ENCODE assay signal across 8 cellular contexts in genomic region chr7:93231799-93232672, GRCh38. TPM values are rescaled to one million over a fixed set of nuclear protein-coding genes. Genes with fewer than 3 reads are reported as not detected.
A peak's percentile ranks its signal among the peaks of the same experiment; 100 is the strongest.
DNase-seq lines count a peak whose midpoint lies in the region; ATAC-seq and TF ChIP-seq lines count a peak whose summit lies in the region.

TSS of gene VPS50 (plus strand) at chr7:93232366. CDS start at chr7:93232468, 102 bp downstream.

- TSS peak; percentile 95 for BruUV-seq in PC-3 (replicated peaks; lab: Mats Ljungman, UMichigan)

- ATAC-seq in GM21576 (IDR thresholded peaks at IDR 0.05; ENCODE audit: unreplicated experiment) (peak; percentile 100), PC-3 (peak; percentile 96)

- H3K79me2 ChIP-seq in PC-3 (ENCODE audit: low read length): peaks cover 44% of the 10 kb centered on the region

- DNase-seq in DMS 273 treated with DMSO at 0.1 percent for 48 hours (lab: John Stamatoyannopoulos, UW) (peak; percentile 98), PC-3 (peak; percentile 96), activated T-cell treated with anti-CD3 and anti-CD28 coated beads for 48 hours (ENCODE audit: low read depth) (peak; percentile 83), epithelial cell of proximal tubule (ENCODE audit: low read depth) (peak; percentile 66), mucosa of gallbladder (ENCODE audit: low spot score) (peak; percentile 98)
- peak; percentile 80 to 81 for DNase-seq in stimulated activated CD8-positive, alpha-beta memory T cell treated with anti-CD3 and anti-CD28 coated beads, Interleukin-4, amount 100 ng/mL, for 4 hours (ENCODE audit: low read depth in 2 of 2, low spot score in 1 of 2)

- peak within 1 kb of the TSS; percentile 77 for H3K9ac ChIP-seq in PC-3 (ENCODE audit: low read length)

- POLR2A ChIA-PET in PC-3 (lab: Charles Lee; ENCODE audit: unreplicated experiment): interaction anchor here (0.5 to 0.6 kb wide), 3 partner anchors 76 to 1743 kb away, joined by 4 to 5 read pairs (median 5); partner anchors contain the start of gene RBM48

- H4K20me1 ChIP-seq in PC-3 (ENCODE audit: low read length): no peaks in the 10 kb centered on the region

- H3K4me1 ChIP-seq in PC-3 (ENCODE audit: insufficient read depth, low read length): peaks cover 22% of the 10 kb centered on the region

- no peaks in the 10 kb centered on the region for H3K9me3 ChIP-seq in PC-3 (ENCODE audit: low read length)

- peak within 1 kb of the TSS; percentile 97 for H3K4me2 ChIP-seq in PC-3 (ENCODE audit: low read length)

- intact Hi-C loops in PC-3 (cut with micrococcal nuclease): loop anchor here (10.0 kb wide), 1 partner anchor 397 kb away; the partner anchor contains the start of gene CDK6

- H2AFZ ChIP-seq in PC-3 (ENCODE audit: low read length): peak within 1 kb of the TSS; percentile 93

- CTCF ChIA-PET in PC-3 (lab: Charles Lee): interaction anchor here (0.6 kb wide), 1 partner anchor 395 kb away, joined by 5 read pairs; the partner anchor contains the start of gene CDK6

- no peaks in the 10 kb centered on the region for H3K27me3 ChIP-seq in PC-3 (ENCODE audit: low read length)

- no peaks in the 10 kb centered on the region for H3K36me3 ChIP-seq in PC-3 (ENCODE audit: low read depth, low read length)

- H3K27ac ChIP-seq in PC-3 (ENCODE audit: low read length): peak within 1 kb of the TSS; percentile 78

- TF ChIP-seq CTCF in PC-3 (conservative IDR thresholded peaks at IDR 0.05; ENCODE audit: low read depth, low read length): peak; percentile 34; the same call in 1 of the 2 replicates
- no peak for TF ChIP-seq CTCF in epithelial cell of proximal tubule (conservative IDR thresholded peaks at IDR 0.05; ENCODE audit: low read depth, low read length)

- no peaks in the 10 kb centered on the region for H3K9me2 ChIP-seq in PC-3 (replicated peaks; ENCODE audit: low read length)

- no peaks in the 10 kb centered on the region for H3F3A ChIP-seq in PC-3 (ENCODE audit: low read length, unreplicated experiment)

- peak within 1 kb of the TSS; percentile 86 for H3K4me3 ChIP-seq in PC-3 (ENCODE audit: low read length)
- H3K4me3 ChIP-seq in epithelial cell of proximal tubule (ENCODE audit: low read depth, low read length): peak within 1 kb of the TSS; percentile 73

- TF ChIP-seq RAD21 in Ishikawa (IDR thresholded peaks at IDR 0.05; ENCODE audit: low read depth): no peak

- TF ChIP-seq EP300 in Ishikawa (IDR thresholded peaks at IDR 0.05; ENCODE audit: borderline replicate concordance): peak; percentile 7; the same call in 1 of the 2 replicates

TF ChIP-seq in Ishikawa, 13 proteins besides CTCF, POLR2A, EP300 and RAD21:
- peak; percentile 100 for TF ChIP-seq USF1 (IDR thresholded peaks at IDR 0.05)
- no peak for TF ChIP-seq REST (IDR thresholded peaks at IDR 0.05; ENCODE audit: low read depth)
- peak; percentile 62 for TF ChIP-seq MAX (IDR thresholded peaks at IDR 0.05)
- TF ChIP-seq EGR1 (IDR thresholded peaks at IDR 0.05): no peak; the same call in 1 of the 2 replicates
- no peak; the same call in 1 of the 2 replicates for TF ChIP-seq CREB1 (IDR thresholded peaks at IDR 0.05; ENCODE audit: low read depth)
- no peak for TF ChIP-seq ZBTB7A (IDR thresholded peaks at IDR 0.05; ENCODE audit: low read depth)
- TF ChIP-seq TCF12 (IDR thresholded peaks at IDR 0.05; ENCODE audit: low read depth): peak; percentile 72
- no peak for TF ChIP-seq FOXM1 (IDR thresholded peaks at IDR 0.05; ENCODE audit: borderline replicate concordance, low read depth)
- peak; percentile 98 for TF ChIP-seq YY1 (IDR thresholded peaks at IDR 0.05; ENCODE audit: low read depth)
- TF ChIP-seq CEBPB (IDR thresholded peaks at IDR 0.05): peak; percentile 75
- no peak for TF ChIP-seq TEAD4 (IDR thresholded peaks at IDR 0.05)
- 0 out of 2 replicates have a peak, but pooled peaks have one; percentile 26 for TF ChIP-seq NFIC (IDR thresholded peaks at IDR 0.05)
- peak; percentile 13; the same call in 1 of the 2 replicates for TF ChIP-seq TAF1 (IDR thresholded peaks at IDR 0.05; ENCODE audit: low read depth)

RNA-seq across cellular contexts. Expression of gene VPS50, which starts in this region (rescaled TPM):
- 10.5 and 16.7 TPM in 2 replicates for total RNA-seq in PC-3 (2014; rRNA removed)
- 14.6 and 16.2 TPM in 2 replicates for total RNA-seq in epithelial cell of proximal tubule
- total RNA-seq in mucosa of gallbladder: 21.0 TPM

Comparison
In these comparisons a context has a peak if more than half of its experiments do, and no peak if none do; other contexts are left out.
1. Peak in every context shown above with its lines: DNase-seq, ATAC-seq, H3K4me3 ChIP-seq and H3K27ac ChIP-seq.